ENCODE assay signal across 24 cellular contexts in the genomic region with DNA sequence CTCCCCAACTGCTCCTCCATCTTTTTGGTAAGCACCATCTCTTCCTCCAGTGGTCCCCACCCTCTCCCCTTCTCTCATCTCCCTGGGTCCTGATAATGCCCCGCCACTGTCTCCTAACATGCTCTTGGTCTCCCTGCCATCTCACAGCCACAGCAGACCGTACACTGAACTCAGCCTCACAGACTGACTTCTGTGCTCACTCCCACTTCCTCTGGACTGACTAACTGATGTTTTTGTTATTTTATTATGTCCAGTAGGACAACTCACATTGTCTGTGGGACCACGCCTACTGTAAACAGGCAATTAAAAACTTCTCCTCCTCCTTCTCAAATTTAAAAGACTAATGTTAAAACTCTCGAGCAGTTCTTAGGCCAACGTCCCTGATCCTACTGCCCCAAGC. TPM values are rescaled to one million over a fixed set of nuclear protein-coding genes. Genes with fewer than 3 reads are reported as not detected.
DNase-seq lines count a peak whose midpoint lies in the region; ATAC-seq and TF ChIP-seq lines count a peak whose summit lies in the region.
"Had no signal": no experiment of that assay in that cellular context is flagged by ENCODE, and none has a peak within 500 bp of the region (broad histone marks: within the 10 kb centered on the region; RNA-seq: fewer than 3 reads in every experiment).

No MANE protein-coding gene starts in this region.

- H3K4me3 Mint-ChIP-seq in endothelial cell (ENCODE audit: unreplicated experiment) (no peak overlapping the region), chondrocyte (ENCODE audit: unreplicated experiment) (no peak overlapping the region)
- no peak overlapping the region for H3K4me3 Mint-ChIP-seq in stimulated activated effector memory CD8-positive, alpha-beta T cell treated with anti-CD3 and anti-CD28 coated beads, Interleukin-12 subunit alpha, Interleukin-12 subunit beta, amount 100 ng/mL, for 72 hours
- H3K4me3 Mint-ChIP-seq: activated CD4-positive, alpha-beta memory T cell treated with anti-CD3 and anti-CD28 coated beads for 36 hours; activated T-cell treated with anti-CD3 and anti-CD28 coated beads, Interleukin-2, amount 50 U/mL, for 24 hours had no signal

- H3K27me3 ChIP-seq in SJSA1 (replicated peaks) = no peaks in the 10 kb centered on the region
- H3K27me3 ChIP-seq: dorsolateral prefrontal cortex had no signal

- no peaks in the 10 kb centered on the region for H3K36me3 ChIP-seq in SJSA1
- H3K36me3 ChIP-seq: upper lobe of left lung had no signal

- peak; percentile 0 for DNase-seq in activated CD4-positive, alpha-beta T cell treated with anti-CD3 and anti-CD28 coated beads for 48 hours
- no peak for DNase-seq in activated CD4-positive, alpha-beta T cell treated with anti-CD3 and anti-CD28 coated beads, Interleukin-2, amount 50 U/mL, for 1 hour
- peak; percentile 32 to 39 for DNase-seq in SJSA1 (ENCODE audit: low read depth in 1 of 2, low spot score in 2 of 2)
- DNase-seq in endothelial cell (ENCODE audit: low spot score) = peak; percentile 1
- no peak for DNase-seq in stimulated activated effector memory CD8-positive, alpha-beta T cell treated with anti-CD3 and anti-CD28 coated beads, Interleukin-12 subunit alpha, Interleukin-12 subunit beta, amount 100 ng/mL, for 72 hours (ENCODE audit: low spot score in 2 of 2)
- no peak for DNase-seq in NCI-H1436 (lab: John Stamatoyannopoulos, UW)
- no peak for DNase-seq in chondrocyte (ENCODE audit: low spot score)
- DNase-seq: activated naive CD4-positive, alpha-beta T cell treated with Interleukin-2 at 50 U/mL for 16 hours; AML-193; amniotic stem cell; mammary epithelial cell; NCI-H1417 treated with DMSO at 0.1 percent for 48 hours; NCI-H2171; NCI-H524 treated with DMSO at 0.1 percent for 48 hours; nucleus accumbens; SK-N-SH; stimulated activated CD4-positive, alpha-beta T cell treated with anti-CD3 and anti-CD28 coated beads, Interleukin-4, amount 100 ng/mL, for 24 hours had no signal

- H3K9me3 ChIP-seq in SJSA1 (replicated peaks) = no peaks in the 10 kb centered on the region
- H3K9me3 ChIP-seq: Caco-2, SK-N-SH, upper lobe of left lung had no signal

- no peak overlapping the region for H3K27ac ChIP-seq in SJSA1
- H3K27ac ChIP-seq: upper lobe of left lung had no signal

- ATAC-seq in stimulated activated effector memory CD8-positive, alpha-beta T cell treated with anti-CD3 and anti-CD28 coated beads, Interleukin-12 subunit alpha, Interleukin-12 subunit beta, amount 100 ng/mL, for 72 hours = no peak
- no peak for ATAC-seq in GM19397 (IDR thresholded peaks at IDR 0.05; ENCODE audit: unreplicated experiment)

- H3K4me1 ChIP-seq in SJSA1 (replicated peaks) = peaks cover 49% of the 10 kb centered on the region

- H3K9me3 Mint-ChIP-seq in endothelial cell (ENCODE audit: unreplicated experiment) = no peaks in the 10 kb centered on the region
- H3K9me3 Mint-ChIP-seq in stimulated activated effector memory CD8-positive, alpha-beta T cell treated with anti-CD3 and anti-CD28 coated beads, Interleukin-12 subunit alpha, Interleukin-12 subunit beta, amount 100 ng/mL, for 72 hours = no peaks in the 10 kb centered on the region
- H3K9me3 Mint-ChIP-seq in chondrocyte (ENCODE audit: low read depth) = no peaks in the 10 kb centered on the region
- H3K9me3 Mint-ChIP-seq: activated CD4-positive, alpha-beta memory T cell treated with anti-CD3 and anti-CD28 coated beads for 36 hours; activated T-cell treated with anti-CD3 and anti-CD28 coated beads, Interleukin-2, amount 50 U/mL, for 24 hours; IgD-negative memory B cell had no signal

- H3K4me1 Mint-ChIP-seq in endothelial cell (ENCODE audit: unreplicated experiment) (no peaks in the 10 kb centered on the region), chondrocyte (ENCODE audit: low read depth) (peaks cover 11% of the 10 kb centered on the region)
- H3K4me1 Mint-ChIP-seq in stimulated activated effector memory CD8-positive, alpha-beta T cell treated with anti-CD3 and anti-CD28 coated beads, Interleukin-12 subunit alpha, Interleukin-12 subunit beta, amount 100 ng/mL, for 72 hours = peaks cover 37% of the 10 kb centered on the region

- H3K4me3 ChIP-seq in SJSA1 = no peak overlapping the region
- H3K4me3 ChIP-seq: dorsolateral prefrontal cortex, upper lobe of left lung had no signal

- peaks cover 4% of the 10 kb centered on the region for H3K36me3 Mint-ChIP-seq in endothelial cell (ENCODE audit: low read depth, unreplicated experiment)
- H3K36me3 Mint-ChIP-seq in stimulated activated effector memory CD8-positive, alpha-beta T cell treated with anti-CD3 and anti-CD28 coated beads, Interleukin-12 subunit alpha, Interleukin-12 subunit beta, amount 100 ng/mL, for 72 hours = peaks cover 5% of the 10 kb centered on the region
- H3K36me3 Mint-ChIP-seq in chondrocyte (ENCODE audit: low read depth) = no peaks in the 10 kb centered on the region
- H3K36me3 Mint-ChIP-seq: activated CD4-positive, alpha-beta memory T cell treated with anti-CD3 and anti-CD28 coated beads for 36 hours; IgD-negative memory B cell had no signal

- H3K27ac Mint-ChIP-seq in endothelial cell (ENCODE audit: unreplicated experiment) = no peak overlapping the region
- peak overlapping the region; percentile 1 for H3K27ac Mint-ChIP-seq in stimulated activated effector memory CD8-positive, alpha-beta T cell treated with anti-CD3 and anti-CD28 coated beads, Interleukin-12 subunit alpha, Interleukin-12 subunit beta, amount 100 ng/mL, for 72 hours
- no peak overlapping the region for H3K27ac Mint-ChIP-seq in chondrocyte (ENCODE audit: unreplicated experiment)
- H3K27ac Mint-ChIP-seq: activated CD4-positive, alpha-beta memory T cell treated with anti-CD3 and anti-CD28 coated beads for 36 hours; activated T-cell treated with anti-CD3 and anti-CD28 coated beads, Interleukin-2, amount 50 U/mL, for 24 hours had no signal

- H3K27me3 Mint-ChIP-seq in endothelial cell (ENCODE audit: unreplicated experiment) = peaks cover 33% of the 10 kb centered on the region
- peaks cover 5% of the 10 kb centered on the region for H3K27me3 Mint-ChIP-seq in chondrocyte (ENCODE audit: low read depth)
- H3K27me3 Mint-ChIP-seq: activated CD4-positive, alpha-beta memory T cell treated with anti-CD3 and anti-CD28 coated beads for 36 hours had no signal

- TF ChIP-seq CTCF in endothelial cell (IDR thresholded peaks at IDR 0.05; ENCODE audit: unreplicated experiment) (no peak), chondrocyte (IDR thresholded peaks at IDR 0.05) (no peak)

RNA-seq across cellular contexts. Expression of gene GNAZ, which starts 2.6 kb away (rescaled TPM):
- 68.9 and 82.5 TPM in 2 replicates for total RNA-seq in SJSA1 (2014; rRNA removed; shearing (Covaris generic))
- total RNA-seq in endothelial cell (ENCODE audit: unreplicated experiment) (0.21 TPM), chondrocyte (3.9 to 4.9 TPM (median 4.5 TPM) in 3 replicates)

Comparison
In these comparisons a context has a peak if more than half of its experiments do, and no peak if none do; other contexts are left out.
1. DNase-seq: peak in activated CD4-positive, alpha-beta T cell treated with anti-CD3 and anti-CD28 coated beads for 48 hours (single experiment), SJSA1 (2 of 2) and endothelial cell (single experiment); none in activated CD4-positive, alpha-beta T cell treated with anti-CD3 and anti-CD28 coated beads, Interleukin-2, amount 50 U/mL, for 1 hour (single experiment), stimulated activated effector memory CD8-positive, alpha-beta T cell treated with anti-CD3 and anti-CD28 coated beads, Interleukin-12 subunit alpha, Interleukin-12 subunit beta, amount 100 ng/mL, for 72 hours (0 of 2), NCI-H1436 (single experiment) and chondrocyte (single experiment).
2. RNA of gene GNAZ, which starts 2.6 kb away (total RNA-seq): 68.9 to 82.5 TPM in SJSA1; 3.9 to 4.9 TPM in chondrocyte and 0.21 TPM in endothelial cell (single experiment); every median in the first group is over 10 times any median in the second.